Comparison of ENCODE assay signal across 8 cellular contexts in genomic region chr1:15153842-15154479, GRCh38. TPM values are rescaled to one million over a fixed set of nuclear protein-coding genes. Genes with fewer than 3 reads are reported as not detected.
A peak's percentile ranks its signal among the peaks of the same experiment; 100 is the strongest.
DNase-seq lines count a peak whose midpoint lies in the region; ATAC-seq lines count a peak whose summit lies in the region.

No MANE protein-coding gene starts in this region.

- peaks cover 10% of the 10 kb centered on the region for H3K4me1 Mint-ChIP-seq in activated T-helper 17 cell treated with anti-CD3 and anti-CD28 coated beads, Interleukin-2, amount 50 U/mL, for 72 hours

- DNase-seq in activated CD4-positive, CD25-positive, alpha-beta regulatory T cell treated with anti-CD3 and anti-CD28 coated beads, Interleukin-2, amount 50 U/mL, for 72 hours = peak; percentile 32
- peak; percentile 55 for DNase-seq in NCI-H1105 treated with DMSO at 0.1 percent for 48 hours (lab: John Stamatoyannopoulos, UW)
- DNase-seq in glomerular visceral epithelial cell (ENCODE audit: extremely low spot score) = peak; percentile 73

- peak overlapping the region; percentile 42 for H3K4me3 Mint-ChIP-seq in activated T-helper 17 cell treated with anti-CD3 and anti-CD28 coated beads, Interleukin-2, amount 50 U/mL, for 72 hours

- no peak for ATAC-seq in activated CD4-positive, CD25-positive, alpha-beta regulatory T cell treated with anti-CD3 and anti-CD28 coated beads, Interleukin-2, amount 50 U/mL, for 24 hours
- no peak for ATAC-seq in activated T-helper 17 cell treated with anti-CD3 and anti-CD28 coated beads, Interleukin-2, amount 50 U/mL, for 72 hours (replicated peaks)
- ATAC-seq in HG02970 (IDR thresholded peaks at IDR 0.05; ENCODE audit: low FRiP score, unreplicated experiment) (no peak), HG02763 (IDR thresholded peaks at IDR 0.05; ENCODE audit: unreplicated experiment) (no peak)

- no peaks in the 10 kb centered on the region for H3K9me3 ChIP-seq in neuron (ENCODE audit: low read length)

- H3K36me3 ChIP-seq in neuron (ENCODE audit: insufficient read depth, low read length) = no peaks in the 10 kb centered on the region

- H3K4me1 ChIP-seq in neuron (ENCODE audit: insufficient read depth, low read length) = peaks cover 8% of the 10 kb centered on the region

- no peaks in the 10 kb centered on the region for H3K9me3 Mint-ChIP-seq in activated T-helper 17 cell treated with anti-CD3 and anti-CD28 coated beads, Interleukin-2, amount 50 U/mL, for 72 hours

- H3K4me3 ChIP-seq in neuron (ENCODE audit: low read length) = peak overlapping the region; percentile 64

- no peak overlapping the region for H3K27ac Mint-ChIP-seq in activated T-helper 17 cell treated with anti-CD3 and anti-CD28 coated beads, Interleukin-2, amount 50 U/mL, for 72 hours

- no peaks in the 10 kb centered on the region for H3K36me3 Mint-ChIP-seq in activated T-helper 17 cell treated with anti-CD3 and anti-CD28 coated beads, Interleukin-2, amount 50 U/mL, for 72 hours (ENCODE audit: low read depth)

- peaks cover 42% of the 10 kb centered on the region for H3K27me3 Mint-ChIP-seq in activated T-helper 17 cell treated with anti-CD3 and anti-CD28 coated beads, Interleukin-2, amount 50 U/mL, for 72 hours

- peak overlapping the region; percentile 94 for H2AFZ ChIP-seq in neuron (ENCODE audit: low read depth, low read length)

- H3K27me3 ChIP-seq in neuron (ENCODE audit: insufficient read depth, low read length) = no peaks in the 10 kb centered on the region

RNA-seq across cellular contexts. Expression of gene TMEM51, which starts 0.4 kb away (rescaled TPM):
- total RNA-seq in activated T-helper 17 cell treated with anti-CD3 and anti-CD28 coated beads, Interleukin-2, amount 50 U/mL, for 72 hours = not detected
